Comparison of ENCODE assay signal across 22 cellular contexts in genomic region chr12:72453079-72453478, GRCh38.
DNase-seq lines count a peak whose midpoint lies in the region; ATAC-seq, FAIRE-seq and TF ChIP-seq lines count a peak whose summit lies in the region.
"Had no signal": no experiment of that assay in that cellular context is flagged by ENCODE, and none has a peak within 500 bp of the region (broad histone marks: within the 10 kb centered on the region; RNA-seq: fewer than 3 reads in every experiment).

No MANE protein-coding gene starts in this region.

- DNase-seq in NCI-H526 (lab: John Stamatoyannopoulos, UW) = peak; percentile 3 to 9
- DNase-seq in NCI-H526 treated with DMSO at 0.1 percent for 48 hours (lab: John Stamatoyannopoulos, UW) = no peak
- DNase-seq in fibroblast of villous mesenchyme (ENCODE audit: low read depth) = peak; percentile 6
- DNase-seq in small intestine = peak; percentile 27
- DNase-seq in effector CD8-positive, alpha-beta T cell (lab: John Stamatoyannopoulos, UW) = no peak
- DNase-seq in NCI-H1930 (lab: John Stamatoyannopoulos, UW) = no peak
- DNase-seq: Caco-2; CD4-positive, CD25-positive, alpha-beta regulatory T cell; CD8-positive, alpha-beta T cell; DMS153; DND-41; GM23248; H7; HCEC 1CT had no signal

- ATAC-seq in HG03457 (IDR thresholded peaks at IDR 0.05; ENCODE audit: unreplicated experiment) = no peak
- ATAC-seq: CD8-positive, alpha-beta T cell had no signal

- peaks cover 2% of the 10 kb centered on the region for H3K9me3 ChIP-seq in small intestine (ENCODE audit: control insufficient read depth, low read depth)

- no peak overlapping the region for H3K27ac ChIP-seq in small intestine (ENCODE audit: low read depth in 1 of 2, low read length in 1 of 2)
- H3K27ac ChIP-seq: 22Rv1, BLaER1, C4-2B, GM23248 had no signal

- FAIRE-seq in small intestine (lab: Jason Lieb, UNC) = no peak
- FAIRE-seq: A204.1, G401.6, GM12892, H1 had no signal

- H3K36me3 ChIP-seq in small intestine (ENCODE audit: control insufficient read depth in 2 of 2, insufficient read depth in 2 of 2, low read length in 2 of 2) = no peaks in the 10 kb centered on the region
- H3K36me3 ChIP-seq: BLaER1 had no signal

- H3K4me3 ChIP-seq in fibroblast of villous mesenchyme (ENCODE audit: low read depth, low read length) (no peak overlapping the region), small intestine (ENCODE audit: low read depth in 1 of 2, low read length in 2 of 2) (no peak overlapping the region)
- H3K4me3 ChIP-seq: BLaER1, GM23248 had no signal

- no peaks in the 10 kb centered on the region for H3K4me1 ChIP-seq in small intestine (ENCODE audit: control insufficient read depth in 2 of 2, insufficient read depth in 1 of 2, low read depth in 1 of 2, low read length in 1 of 2)
- H3K4me1 ChIP-seq: BLaER1, Caco-2 had no signal

- TF ChIP-seq CTCF in fibroblast of villous mesenchyme (IDR thresholded peaks at IDR 0.05; ENCODE audit: insufficient read depth, low read depth, low read length) = no peak

- H3K27me3 ChIP-seq in small intestine (ENCODE audit: control insufficient read depth in 2 of 2, insufficient read depth in 2 of 2, low read length in 2 of 2) = no peaks in the 10 kb centered on the region
- H3K27me3 ChIP-seq: BLaER1 had no signal

Comparison
In these comparisons a context has a peak if more than half of its experiments do, and no peak if none do; other contexts are left out.
1. DNase-seq: peak in NCI-H526 (2 of 2), fibroblast of villous mesenchyme (single experiment) and small intestine (single experiment); none in NCI-H526 treated with DMSO at 0.1 percent for 48 hours (single experiment), effector CD8-positive, alpha-beta T cell (single experiment) and NCI-H1930 (0 of 2).